Comparison of ENCODE assay signal across 23 cellular contexts in the genomic region with DNA sequence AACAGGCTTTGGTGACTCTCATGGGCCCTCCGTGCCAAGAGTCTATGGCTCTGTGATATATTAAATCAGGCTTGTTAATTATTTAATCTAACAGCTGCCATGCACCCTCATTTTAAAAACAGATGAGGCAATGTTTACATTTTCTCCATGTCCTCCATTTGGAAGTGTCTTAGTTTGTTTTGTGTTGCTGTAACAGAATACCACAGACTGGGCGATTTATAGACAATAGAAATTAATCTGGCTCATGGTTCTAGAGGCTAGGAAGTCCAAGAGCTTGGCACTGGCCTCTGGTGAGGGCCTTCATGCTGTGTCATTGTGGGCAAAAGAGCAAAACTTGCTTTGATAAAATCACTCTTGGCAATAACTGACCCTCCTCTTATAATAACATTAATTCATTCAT. TPM values are rescaled to one million over a fixed set of nuclear protein-coding genes. Genes with fewer than 3 reads are reported as not detected.
DNase-seq lines count a peak whose midpoint lies in the region; TF ChIP-seq lines count a peak whose summit lies in the region.
"Had no signal": no experiment of that assay in that cellular context is flagged by ENCODE, and none has a peak within 500 bp of the region (broad histone marks: within the 10 kb centered on the region; RNA-seq: fewer than 3 reads in every experiment).

No MANE protein-coding gene starts in this region.

- H3K18ac ChIP-seq in mesenchymal stem cell (ENCODE audit: low read depth in 1 of 2, low read length in 2 of 2) (no peak overlapping the region), H9 (ENCODE audit: insufficient read length, low read depth, low read length) (no peak overlapping the region)

- no peaks in the 10 kb centered on the region for H3F3A ChIP-seq in GM23248 (ENCODE audit: insufficient read depth)

- TF ChIP-seq CTCF in H9 (conservative IDR thresholded peaks at IDR 0.05): no peak

- peaks cover 19 to 34% (median 24%) of the 10 kb centered on the region in 3 experiments for H3K36me3 Mint-ChIP-seq in H9 (ENCODE audit: insufficient read depth in 1 of 3, low read depth in 3 of 3)
- H3K36me3 Mint-ChIP-seq: CD14-positive monocyte had no signal

- H3K36me3 ChIP-seq in mesenchymal stem cell (ENCODE audit: control insufficient read depth in 1 of 2, insufficient read depth in 2 of 2, low read depth in 1 of 2, low read length in 2 of 2) (peaks cover 0 to 4% of the 10 kb centered on the region in 2 experiments), GM23248 (ENCODE audit: low read depth) (no peaks in the 10 kb centered on the region)
- H3K36me3 ChIP-seq: colonic mucosa, lower lobe of right lung had no signal

- no peaks in the 10 kb centered on the region for H3K79me2 ChIP-seq in H9 (ENCODE audit: insufficient read depth, low read length)
- no peaks in the 10 kb centered on the region for H3K79me2 ChIP-seq in GM23248 (ENCODE audit: insufficient read depth)

- no peak overlapping the region for H3K4me2 ChIP-seq in mesenchymal stem cell (ENCODE audit: low read length, poor library complexity, severe bottlenecking)
- H3K4me2 ChIP-seq in H9 (ENCODE audit: insufficient read depth, insufficient read length, low read length): no peak overlapping the region
- no peak overlapping the region for H3K4me2 ChIP-seq in GM23248 (ENCODE audit: unreplicated experiment)
- H3K4me2 ChIP-seq: SK-N-SH had no signal

- no peaks in the 10 kb centered on the region for H4K20me1 ChIP-seq in H9 (ENCODE audit: control insufficient read depth, insufficient read depth, insufficient read length)
- H4K20me1 ChIP-seq in GM23248 (ENCODE audit: insufficient read depth): no peaks in the 10 kb centered on the region

- peaks cover 31% of the 10 kb centered on the region for H3K4me1 ChIP-seq in mesenchymal stem cell (ENCODE audit: control insufficient read depth, insufficient read depth, low read depth, low read length)
- no peaks in the 10 kb centered on the region; the same call in 1 of the 2 replicates for H3K4me1 ChIP-seq in H9 (ENCODE audit: insufficient read depth, low read length)
- H3K4me1 ChIP-seq in GM23248 (ENCODE audit: insufficient read depth): no peaks in the 10 kb centered on the region
- H3K4me1 ChIP-seq: colonic mucosa, lower lobe of right lung had no signal

- no peaks in the 10 kb centered on the region for H3K23me2 ChIP-seq in H9 (ENCODE audit: insufficient read length, low read depth, low read length, poor library complexity, severe bottlenecking)

- H3K23ac ChIP-seq in mesenchymal stem cell (ENCODE audit: low read length in 2 of 2): no peak overlapping the region
- H3K23ac ChIP-seq in H9 (ENCODE audit: insufficient read length, low read depth, low read length): no peak overlapping the region

- H3K79me1 ChIP-seq in mesenchymal stem cell (replicated peaks; ENCODE audit: low read length, poor library complexity, severe bottlenecking) (peaks cover 23% of the 10 kb centered on the region), H9 (ENCODE audit: insufficient read depth, low read depth, low read length, poor library complexity, severe bottlenecking) (no peaks in the 10 kb centered on the region)

- no peak overlapping the region for H2BK20ac ChIP-seq in H9 (ENCODE audit: low read depth, low read length, poor library complexity, severe bottlenecking)

- H2BK120ac ChIP-seq in mesenchymal stem cell (ENCODE audit: low read depth, low read length) (no peak overlapping the region), H9 (ENCODE audit: low read depth, low read length, poor library complexity, severe bottlenecking) (no peak overlapping the region)

- H3K9me3 ChIP-seq in mesenchymal stem cell (ENCODE audit: control insufficient read depth, low read length): no peaks in the 10 kb centered on the region
- H3K9me3 ChIP-seq in H9 (ENCODE audit: control insufficient read depth, low read depth, low read length): no peaks in the 10 kb centered on the region
- no peaks in the 10 kb centered on the region for H3K9me3 ChIP-seq in GM23248 (ENCODE audit: low read depth)
- H3K9me3 ChIP-seq: colonic mucosa, lower lobe of right lung, SK-N-SH had no signal

- H3K14ac ChIP-seq in mesenchymal stem cell (ENCODE audit: low read length in 2 of 2) (no peak overlapping the region), H9 (ENCODE audit: insufficient read depth, low read length) (no peak overlapping the region)

- H4K8ac ChIP-seq in mesenchymal stem cell (ENCODE audit: low read length): no peak overlapping the region
- H4K8ac ChIP-seq in H9 (replicated peaks; ENCODE audit: insufficient read length, low read depth, low read length): no peak overlapping the region

- DNase-seq in DMS 273 (lab: John Stamatoyannopoulos, UW; ENCODE audit: unreplicated experiment) (peak; percentile 72), NCI-H1694 (lab: John Stamatoyannopoulos, UW) (peak; percentile 88), NCI-H748 (lab: John Stamatoyannopoulos, UW; ENCODE audit: unreplicated experiment) (peak; percentile 86), mesenchymal stem cell (no peak), H9 (no peak), GM23248 (no peak), HCEC 1CT (no peak)
- DNase-seq in activated naive CD4-positive, alpha-beta T cell treated with anti-CD3 and anti-CD28 coated beads, Interleukin-2, amount 50 U/mL, for 16 hours: no peak
- DNase-seq: activated CD8-positive, alpha-beta memory T cell treated with anti-CD3 and anti-CD28 coated beads, Interleukin-2, amount 50 U/mL, for 48 hours; activated effector memory CD4-positive, alpha-beta T cell treated with Interleukin-2 at 50 U/mL for 16 hours; GF-D8; Karpas-422; lower lobe of right lung; NCI-H1048; NCI-H2227 treated with DMSO at 0.1 percent for 48 hours; nucleus accumbens; RPMI8226; SK-N-SH; stimulated activated CD4-positive, alpha-beta T cell treated with anti-CD3 and anti-CD28 coated beads, Interleukin-2, amount 100 ng/mL, for 48 hours; stimulated activated naive CD4-positive, alpha-beta T cell; T-helper 9 cell had no signal

- in situ Hi-C loops in GM23248 (cut with MboI): no loop called here

- H3K9ac ChIP-seq in mesenchymal stem cell (ENCODE audit: low read length) (no peak overlapping the region), H9 (ENCODE audit: extremely low read depth, insufficient read length, low read length) (no peak overlapping the region), GM23248 (no peak overlapping the region)
- H3K9ac ChIP-seq: SK-N-SH had no signal

- peaks cover 22 to 26% of the 10 kb centered on the region in 2 experiments for H3K4me1 Mint-ChIP-seq in H9
- H3K4me1 Mint-ChIP-seq: CD14-positive monocyte had no signal

- H2AFZ ChIP-seq in mesenchymal stem cell (ENCODE audit: low read depth, low read length) (no peak overlapping the region), H9 (ENCODE audit: low read length) (no peak overlapping the region), GM23248 (no peak overlapping the region)

- no peak overlapping the region; a peak in 1 of 7 replicates for H3K27ac Mint-ChIP-seq in H9

- H3K56ac ChIP-seq in H9 (ENCODE audit: insufficient read length, low read depth, low read length): no peak overlapping the region

- H3K9me3 Mint-ChIP-seq in H9: no peaks in the 10 kb centered on the region

- 73% methylated on average over 1 of the region's 2 CpGs for WGBS in mesenchymal stem cell
- WGBS in H9 (ENCODE audit: extremely low coverage, insufficient read length, low lambda C conversion rate): no CpG with 5 or more reads among the region's 2 CpGs
- WGBS in GM23248 (ENCODE audit: low coverage in 1 of 2, low lambda C conversion rate in 2 of 2, missing lambda C conversion rate in 2 of 2), 2 experiments: 39 to 46% methylated on average over 2 of the region's 2 CpGs

- H3K27ac ChIP-seq in mesenchymal stem cell (ENCODE audit: low read length, poor library complexity, severe bottlenecking) (peak overlapping the region; percentile 33), H9 (ENCODE audit: insufficient read length, low read depth, low read length) (no peak overlapping the region), GM23248 (no peak overlapping the region)
- H3K27ac ChIP-seq: colonic mucosa, lower lobe of right lung had no signal

- H3K4me3 ChIP-seq in mesenchymal stem cell (ENCODE audit: insufficient read depth in 1 of 2, low read depth in 1 of 2, low read length in 2 of 2): no peak overlapping the region
- no peak overlapping the region for H3K4me3 ChIP-seq in GM23248
- H3K4me3 ChIP-seq: colonic mucosa, lower lobe of right lung had no signal

- no peaks in the 10 kb centered on the region; the same call in 1 of the 2 replicates for H3K27me3 Mint-ChIP-seq in H9 (ENCODE audit: low read depth)

- no peak overlapping the region for H3T11ph ChIP-seq in H9 (ENCODE audit: low read length)

- H2BK15ac ChIP-seq in mesenchymal stem cell (ENCODE audit: low read depth, poor library complexity, severe bottlenecking) (no peak overlapping the region), H9 (ENCODE audit: low read depth, low read length) (no peak overlapping the region)

- H3K4ac ChIP-seq in mesenchymal stem cell (ENCODE audit: low read depth in 1 of 2, low read length in 2 of 2): no peak overlapping the region
- no peak overlapping the region for H3K4ac ChIP-seq in H9 (ENCODE audit: low read depth, low read length)

- H3K4me3 Mint-ChIP-seq in H9: no peak overlapping the region
- H3K4me3 Mint-ChIP-seq: CD14-positive monocyte had no signal

- no peaks in the 10 kb centered on the region for H3K9me2 ChIP-seq in GM23248 (ENCODE audit: insufficient read depth)
- H3K9me2 ChIP-seq: SK-N-SH had no signal

- H2BK12ac ChIP-seq in mesenchymal stem cell (ENCODE audit: low read length in 2 of 2) (no peak overlapping the region), H9 (ENCODE audit: insufficient read length, low read depth, low read length) (no peak overlapping the region)

- H2BK5ac ChIP-seq in mesenchymal stem cell (ENCODE audit: low read depth, low read length, poor library complexity, severe bottlenecking) (no peak overlapping the region), H9 (ENCODE audit: insufficient read length, low read length) (no peak overlapping the region)

- H4K91ac ChIP-seq in mesenchymal stem cell (ENCODE audit: low read length): no peak overlapping the region
- no peak overlapping the region for H4K91ac ChIP-seq in H9 (ENCODE audit: insufficient read length, low read depth, low read length)

- H3K27me3 ChIP-seq in mesenchymal stem cell (ENCODE audit: control insufficient read depth in 1 of 2, insufficient read depth in 1 of 2, low read length in 2 of 2) (peaks cover 0 to 3% of the 10 kb centered on the region in 2 experiments), H9 (ENCODE audit: insufficient read depth, low read length) (no peaks in the 10 kb centered on the region), GM23248 (replicated peaks; ENCODE audit: insufficient read depth) (no peaks in the 10 kb centered on the region)
- H3K27me3 ChIP-seq: colonic mucosa had no signal

- no peak overlapping the region for H4K5ac ChIP-seq in H9 (ENCODE audit: insufficient read length, low read depth, low read length)

- no peak overlapping the region for H2AK5ac ChIP-seq in mesenchymal stem cell (ENCODE audit: low read length, severe bottlenecking)
- H2AK5ac ChIP-seq in H9 (ENCODE audit: insufficient read length, low read length): no peak overlapping the region

RNA-seq across cellular contexts. Expression of gene B3GALT5, which starts 58.0 kb away (rescaled TPM):
- polyA plus RNA-seq in mesenchymal stem cell (2013, experiment 1 of 2): 0.07 TPM
- polyA plus RNA-seq in mesenchymal stem cell (2013, experiment 2 of 2): 0.07 TPM
- total RNA-seq in H9 (2021): 24.2 and 24.7 TPM in 2 replicates
- total RNA-seq in GM23248 (2014; rRNA removed; shearing (Covaris generic)): not detected in 2 replicates
- polyA plus RNA-seq in GM23248 (2016; fragmentation: Nextera tagmentation; extraction: Ambion mirVana): not detected in 2 replicates
- polyA plus RNA-seq: CD14-positive monocyte had no signal

Comparison
In these comparisons a context has a peak if more than half of its experiments do, and no peak if none do; other contexts are left out.
1. DNase-seq: peak in DMS 273 (single experiment), NCI-H1694 (single experiment) and NCI-H748 (single experiment); none in mesenchymal stem cell (single experiment), activated naive CD4-positive, alpha-beta T cell treated with anti-CD3 and anti-CD28 coated beads, Interleukin-2, amount 50 U/mL, for 16 hours (single experiment), H9 (single experiment), GM23248 (single experiment) and HCEC 1CT (single experiment).
2. RNA of gene B3GALT5, which starts 58.0 kb away (total RNA-seq): 24.2 to 24.7 TPM in H9; not detected in GM23248; every median in the first group is over 10 times any median in the second.